ENCODE assay signal across 8 cellular contexts in the genomic region with DNA sequence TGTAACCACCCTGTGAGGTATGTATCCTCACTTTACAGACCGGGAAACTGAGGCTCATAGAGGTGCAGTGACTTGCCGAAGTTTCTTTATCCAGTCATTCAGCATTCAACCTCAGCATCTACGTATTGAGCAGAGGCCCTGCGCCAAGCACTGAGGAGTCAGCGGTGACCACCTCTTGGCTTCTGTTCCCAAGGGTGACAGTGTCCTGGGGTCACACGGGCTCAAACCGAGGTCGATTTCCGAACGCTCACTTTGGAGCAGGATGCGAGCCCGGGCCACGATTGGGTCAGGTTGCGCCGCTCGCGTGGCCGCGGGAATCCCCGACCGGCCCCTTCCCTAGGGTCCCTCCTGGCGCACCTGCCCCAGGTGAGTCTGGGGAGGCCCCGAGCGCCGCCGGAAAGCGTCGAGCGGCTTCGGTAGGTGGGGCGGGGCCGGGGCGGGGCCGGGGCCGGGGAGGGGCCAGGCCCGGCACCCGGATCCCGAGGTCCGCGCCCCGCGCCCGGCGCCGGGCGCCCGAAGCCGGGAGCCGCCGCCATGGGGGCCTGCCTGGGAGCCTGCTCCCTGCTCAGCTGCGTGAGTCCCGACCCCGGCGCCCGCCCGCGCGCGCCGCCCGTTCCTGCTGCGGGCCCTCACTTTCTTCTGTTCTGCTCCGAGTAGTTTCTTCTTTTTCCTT. TPM values are rescaled to one million over a fixed set of nuclear protein-coding genes. Genes with fewer than 3 reads are reported as not detected.
DNase-seq lines count a peak whose midpoint lies in the region; ATAC-seq and TF ChIP-seq lines count a peak whose summit lies in the region.

A gene (plus strand): TSS at position 482 of the 673 bp plus-strand sequence. CDS start 53 bp downstream, at position 535.

- BruUV-seq in PC-9 (replicated peaks; lab: Mats Ljungman, UMichigan), result no TSS peak

- peak within 1 kb of the TSS in 1 of 2 donors; percentile 49 for H3K4me3 ChIP-seq in CD4-positive, alpha-beta memory T cell (ENCODE audit: low read length in 2 of 2)
- peak within 1 kb of the TSS; percentile 89 for H3K4me3 ChIP-seq in PC-9
- peak within 1 kb of the TSS; percentile 79 for H3K4me3 ChIP-seq in colonic mucosa
- peak within 1 kb of the TSS; percentile 84 for H3K4me3 ChIP-seq in lower lobe of right lung
- peak within 1 kb of the TSS; percentile 36 to 68 (median 58) for H3K4me3 ChIP-seq in tibial nerve

- POLR2A ChIA-PET in CD4-positive, alpha-beta memory T cell (lab: Charles Lee; ENCODE audit: partially characterized antibody), result interaction anchor here (1.2 kb wide), 1 partner anchor 18 kb away, joined by 4 read pairs; no protein-coding TSS in a partner anchor
- POLR2A ChIA-PET in PC-9 (lab: Charles Lee; ENCODE audit: unreplicated experiment), result no interaction called here

- no peak for TF ChIP-seq EP300 in tibial nerve (IDR thresholded peaks at IDR 0.05)

- peak in 3 of 5 donors; percentile 12 to 28 (median 14) for DNase-seq in CD4-positive, alpha-beta memory T cell
- peak; percentile 86 for DNase-seq in GM20000 (ENCODE audit: low spot score)
- peak in 1 of 2 experiments; percentile 44 for DNase-seq in PC-9
- peak; percentile 62 for DNase-seq in colonic mucosa
- peak; percentile 59 for DNase-seq in lower lobe of right lung
- DNase-seq in tibial nerve (ENCODE audit: low spot score in 2 of 2), result no peak

- TF ChIP-seq POLR2A in tibial nerve (IDR thresholded peaks at IDR 0.05), result no peak

- peaks cover 29% of the 10 kb centered on the region for H3K27me3 ChIP-seq in CD4-positive, alpha-beta memory T cell (ENCODE audit: insufficient read depth, low read length)
- H3K27me3 ChIP-seq in PC-9 (ENCODE audit: insufficient read depth, low read depth), result no peaks in the 10 kb centered on the region
- H3K27me3 ChIP-seq in colonic mucosa, result no peaks in the 10 kb centered on the region
- H3K27me3 ChIP-seq in lower lobe of right lung (ENCODE audit: low read depth), result peaks cover 25% of the 10 kb centered on the region
- peaks cover 0 to 66% of the 10 kb centered on the region in 2 donors for H3K27me3 ChIP-seq in tibial nerve

- no peaks in the 10 kb centered on the region for H3K9me2 ChIP-seq in PC-9 (ENCODE audit: insufficient read depth)

- ATAC-seq in lower lobe of right lung (peak; percentile 88 to 92), HG03025 (IDR thresholded peaks at IDR 0.05; ENCODE audit: low FRiP score, unreplicated experiment) (no peak), GM21576 (IDR thresholded peaks at IDR 0.05; ENCODE audit: unreplicated experiment) (no peak)

- H3K4me3 Mint-ChIP-seq in CD4-positive, alpha-beta memory T cell, result peak within 1 kb of the TSS; percentile 89 to 99 (median 92)

- H2AFZ ChIP-seq in PC-9, result peak within 1 kb of the TSS; percentile 92

- H3K9ac ChIP-seq in colonic mucosa (ENCODE audit: low read depth in 2 of 2, low read length in 2 of 2), result peak within 1 kb of the TSS; percentile 93 to 95

- peaks cover 0 to 5% (median 0%) of the 10 kb centered on the region in 8 donors for H3K9me3 Mint-ChIP-seq in CD4-positive, alpha-beta memory T cell

- no peaks in the 10 kb centered on the region for H3K36me3 ChIP-seq in CD4-positive, alpha-beta memory T cell (ENCODE audit: insufficient read depth, low read length)
- H3K36me3 ChIP-seq in PC-9 (ENCODE audit: low read depth) (no peaks in the 10 kb centered on the region; the same call in 1 of the 2 replicates), colonic mucosa (no peaks in the 10 kb centered on the region), lower lobe of right lung (no peaks in the 10 kb centered on the region), tibial nerve (no peaks in the 10 kb centered on the region)

- no peak within 1 kb of the TSS for H3K27ac ChIP-seq in CD4-positive, alpha-beta memory T cell (ENCODE audit: low read depth, low read length)
- H3K27ac ChIP-seq in PC-9 (peak within 1 kb of the TSS; percentile 37; the same call in 1 of the 2 replicates), colonic mucosa (peak within 1 kb of the TSS; percentile 84), lower lobe of right lung (peak within 1 kb of the TSS; percentile 75), tibial nerve (peak within 1 kb of the TSS in 2 of 4 donors; percentile 46 to 80)

- intact Hi-C loops in CD4-positive, alpha-beta memory T cell (cut with micrococcal nuclease), result no loop called here
- intact Hi-C loops in PC-9 (cut with micrococcal nuclease; ENCODE audit: unreplicated experiment), result loop anchor here (1.0 kb wide), 1 partner anchor 136 kb away; no protein-coding TSS in a partner anchor
- intact Hi-C loops in colonic mucosa (cut with DNase I), result no loop called here
- intact Hi-C loops in lower lobe of right lung (cut with DNase I), result no loop called here

- H3K36me3 Mint-ChIP-seq in CD4-positive, alpha-beta memory T cell, result no peaks in the 10 kb centered on the region

- WGBS in tibial nerve, 2 donors, result 6% methylated on average over 32 to 45 of the region's 63 CpGs

- peaks cover 12% of the 10 kb centered on the region for H3K4me1 ChIP-seq in CD4-positive, alpha-beta memory T cell (ENCODE audit: insufficient read depth, low read length)
- H3K4me1 ChIP-seq in PC-9 (replicated peaks; ENCODE audit: insufficient read depth) (peaks cover 38% of the 10 kb centered on the region), colonic mucosa (no peaks in the 10 kb centered on the region), lower lobe of right lung (peaks cover 7% of the 10 kb centered on the region), tibial nerve (peaks cover 0 to 17% (median 10%) of the 10 kb centered on the region in 4 donors)

- TF ChIP-seq CTCF in GM20000 (IDR thresholded peaks at IDR 0.05; ENCODE audit: extremely low read depth, missing control alignments) (no peak), PC-9 (conservative IDR thresholded peaks at IDR 0.05) (no peak), colonic mucosa (IDR thresholded peaks at IDR 0.05) (no peak), lower lobe of right lung (IDR thresholded peaks at IDR 0.05) (no peak), tibial nerve (IDR thresholded peaks at IDR 0.05) (no peak)

- no peaks in the 10 kb centered on the region for H4K20me1 ChIP-seq in PC-9 (ENCODE audit: insufficient read depth)

- H3K79me2 ChIP-seq in PC-9 (ENCODE audit: low read depth), result peaks cover 40% of the 10 kb centered on the region; the same call in 1 of the 2 replicates

- H3K27me3 Mint-ChIP-seq in CD4-positive, alpha-beta memory T cell, result peaks cover 40 to 65% of the 10 kb centered on the region in 2 donors

- peaks cover 11% of the 10 kb centered on the region; the same call in 1 of the 2 replicates for H3F3A ChIP-seq in PC-9 (ENCODE audit: insufficient read depth, low read depth)

- H3K27ac Mint-ChIP-seq in CD4-positive, alpha-beta memory T cell, result peak within 1 kb of the TSS in 3 of 7 donors; percentile 43 to 66 (median 52)

- CTCF ChIA-PET in CD4-positive, alpha-beta memory T cell (lab: Charles Lee; ENCODE audit: partially characterized antibody), result interaction anchor here (2.4 to 3.2 kb wide), 2 partner anchors 9 to 18 kb away, joined by 6 to 16 read pairs; no protein-coding TSS in a partner anchor
- CTCF ChIA-PET in PC-9 (lab: Charles Lee), result interaction anchor here (1.6 kb wide), 1 partner anchor 18 kb away, joined by 9 read pairs; no protein-coding TSS in a partner anchor

- H3K4me2 ChIP-seq in PC-9, result peak within 1 kb of the TSS; percentile 79

- H3K9me3 ChIP-seq in CD4-positive, alpha-beta memory T cell (ENCODE audit: control insufficient read depth in 1 of 2, low read length in 2 of 2), result no peaks in the 10 kb centered on the region
- H3K9me3 ChIP-seq in PC-9 (ENCODE audit: insufficient read depth, low read depth) (no peaks in the 10 kb centered on the region), colonic mucosa (no peaks in the 10 kb centered on the region), lower lobe of right lung (no peaks in the 10 kb centered on the region), tibial nerve (no peaks in the 10 kb centered on the region)

- peaks cover 5 to 12% (median 6%) of the 10 kb centered on the region in 4 donors for H3K4me1 Mint-ChIP-seq in CD4-positive, alpha-beta memory T cell

RNA-seq across cellular contexts. Expression of the gene that starts here (rescaled TPM):
- under 1 TPM; 0.11 to 0.15 TPM for total RNA-seq in CD4-positive, alpha-beta memory T cell
- polyA plus RNA-seq in CD4-positive, alpha-beta memory T cell, result under 1 TPM in 1 of 2 donors, not detected in 1; 0.18 TPM
- 36.0 and 44.0 TPM in 2 replicates for total RNA-seq in PC-9 (2021)
- 100 to 1,000 TPM; 203 to 212 TPM for total RNA-seq in colonic mucosa
- total RNA-seq in lower lobe of right lung, result 32.3 TPM
- 1 to 10 TPM in 3 of 4 donors, under 1 TPM in 1; 0.42 to 4.3 (median 2.3) TPM for total RNA-seq in tibial nerve

Comparison
In these comparisons a context has a peak if more than half of its experiments do, and no peak if none do; other contexts are left out.
1. Peak in DNase-seq in CD4-positive, alpha-beta memory T cell; RNA of the gene not detected or under 1 TPM.
2. DNase-seq: peak in GM20000 (single experiment), colonic mucosa (single experiment) and lower lobe of right lung (single experiment); none in tibial nerve (0 of 2).
3. ATAC-seq: peak in lower lobe of right lung (2 of 2); none in HG03025 (single experiment) and GM21576 (single experiment).